ENCODE assay signal across 1 cellular context in the genomic region with DNA sequence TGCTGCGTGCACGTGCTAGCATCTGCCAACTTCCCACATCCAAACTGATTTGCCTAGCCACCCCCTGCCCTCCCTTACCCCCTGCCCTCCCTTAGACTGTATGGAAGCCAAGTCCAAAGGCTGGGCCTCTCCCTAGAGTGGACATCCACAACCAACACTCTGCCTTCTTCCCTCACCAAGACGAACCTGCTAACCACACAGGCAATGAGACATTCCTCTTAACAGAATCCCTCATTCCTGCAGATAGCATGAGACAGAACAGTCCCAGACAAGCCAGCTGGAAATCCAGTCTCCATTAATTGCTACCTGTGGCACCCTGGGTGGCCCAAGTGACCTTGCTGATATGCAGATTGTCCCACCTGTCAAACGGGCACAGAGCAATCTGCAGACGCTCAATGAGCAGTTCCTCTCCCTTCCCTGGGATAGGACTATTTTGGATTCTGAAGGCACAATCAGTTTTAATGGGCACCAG.
TF ChIP-seq lines count a peak whose summit lies in the region.

No MANE protein-coding gene starts in this region.

TF ChIP-seq in HepG2, 621 proteins besides CTCF, POLR2A, EP300 and RAD21 (continued from another document):
- TF ChIP-seq, protein P1, sequence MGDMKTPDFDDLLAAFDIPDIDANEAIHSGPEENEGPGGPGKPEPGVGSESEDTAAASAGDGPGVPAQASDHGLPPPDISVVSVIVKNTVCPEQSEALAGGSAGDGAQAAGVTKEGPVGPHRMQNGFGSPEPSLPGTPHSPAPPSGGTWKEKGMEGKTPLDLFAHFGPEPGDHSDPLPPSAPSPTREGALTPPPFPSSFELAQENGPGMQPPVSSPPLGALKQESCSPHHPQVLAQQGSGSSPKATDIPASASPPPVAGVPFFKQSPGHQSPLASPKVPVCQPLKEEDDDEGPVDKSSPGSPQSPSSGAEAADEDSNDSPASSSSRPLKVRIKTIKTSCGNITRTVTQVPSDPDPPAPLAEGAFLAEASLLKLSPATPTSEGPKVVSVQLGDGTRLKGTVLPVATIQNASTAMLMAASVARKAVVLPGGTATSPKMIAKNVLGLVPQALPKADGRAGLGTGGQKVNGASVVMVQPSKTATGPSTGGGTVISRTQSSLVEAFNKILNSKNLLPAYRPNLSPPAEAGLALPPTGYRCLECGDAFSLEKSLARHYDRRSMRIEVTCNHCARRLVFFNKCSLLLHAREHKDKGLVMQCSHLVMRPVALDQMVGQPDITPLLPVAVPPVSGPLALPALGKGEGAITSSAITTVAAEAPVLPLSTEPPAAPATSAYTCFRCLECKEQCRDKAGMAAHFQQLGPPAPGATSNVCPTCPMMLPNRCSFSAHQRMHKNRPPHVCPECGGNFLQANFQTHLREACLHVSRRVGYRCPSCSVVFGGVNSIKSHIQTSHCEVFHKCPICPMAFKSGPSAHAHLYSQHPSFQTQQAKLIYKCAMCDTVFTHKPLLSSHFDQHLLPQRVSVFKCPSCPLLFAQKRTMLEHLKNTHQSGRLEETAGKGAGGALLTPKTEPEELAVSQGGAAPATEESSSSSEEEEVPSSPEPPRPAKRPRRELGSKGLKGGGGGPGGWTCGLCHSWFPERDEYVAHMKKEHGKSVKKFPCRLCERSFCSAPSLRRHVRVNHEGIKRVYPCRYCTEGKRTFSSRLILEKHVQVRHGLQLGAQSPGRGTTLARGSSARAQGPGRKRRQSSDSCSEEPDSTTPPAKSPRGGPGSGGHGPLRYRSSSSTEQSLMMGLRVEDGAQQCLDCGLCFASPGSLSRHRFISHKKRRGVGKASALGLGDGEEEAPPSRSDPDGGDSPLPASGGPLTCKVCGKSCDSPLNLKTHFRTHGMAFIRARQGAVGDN (CRISPR knock-in tag; IDR thresholded peaks at IDR 0.05) = no peak
- no peak for TF ChIP-seq CENPT (CRISPR knock-in tag; IDR thresholded peaks at IDR 0.05; ENCODE audit: low read depth)
- no peak for TF ChIP-seq ZEB1 (IDR thresholded peaks at IDR 0.05; ENCODE audit: insufficient replicate concordance, low read depth)
- no peak for TF ChIP-seq SMC3 (IDR thresholded peaks at IDR 0.05; ENCODE audit: low read length)
- no peak for TF ChIP-seq CBFB (CRISPR knock-in tag; IDR thresholded peaks at IDR 0.05)
- TF ChIP-seq NR2F2 (IDR thresholded peaks at IDR 0.05; ENCODE audit: borderline replicate concordance, low read depth) = no peak
- TF ChIP-seq, protein P2, sequence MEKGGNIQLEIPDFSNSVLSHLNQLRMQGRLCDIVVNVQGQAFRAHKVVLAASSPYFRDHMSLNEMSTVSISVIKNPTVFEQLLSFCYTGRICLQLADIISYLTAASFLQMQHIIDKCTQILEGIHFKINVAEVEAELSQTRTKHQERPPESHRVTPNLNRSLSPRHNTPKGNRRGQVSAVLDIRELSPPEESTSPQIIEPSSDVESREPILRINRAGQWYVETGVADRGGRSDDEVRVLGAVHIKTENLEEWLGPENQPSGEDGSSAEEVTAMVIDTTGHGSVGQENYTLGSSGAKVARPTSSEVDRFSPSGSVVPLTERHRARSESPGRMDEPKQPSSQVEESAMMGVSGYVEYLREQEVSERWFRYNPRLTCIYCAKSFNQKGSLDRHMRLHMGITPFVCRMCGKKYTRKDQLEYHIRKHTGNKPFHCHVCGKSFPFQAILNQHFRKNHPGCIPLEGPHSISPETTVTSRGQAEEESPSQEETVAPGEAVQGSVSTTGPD (CRISPR knock-in tag; IDR thresholded peaks at IDR 0.05) = no peak
- TF ChIP-seq ZNF788 (CRISPR knock-in tag; IDR thresholded peaks at IDR 0.05; ENCODE audit: borderline replicate concordance) = no peak
- TF ChIP-seq ZNF263 (CRISPR knock-in tag; IDR thresholded peaks at IDR 0.05) = no peak
- TF ChIP-seq, protein P3, sequence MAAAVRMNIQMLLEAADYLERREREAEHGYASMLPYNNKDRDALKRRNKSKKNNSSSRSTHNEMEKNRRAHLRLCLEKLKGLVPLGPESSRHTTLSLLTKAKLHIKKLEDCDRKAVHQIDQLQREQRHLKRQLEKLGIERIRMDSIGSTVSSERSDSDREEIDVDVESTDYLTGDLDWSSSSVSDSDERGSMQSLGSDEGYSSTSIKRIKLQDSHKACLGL (CRISPR knock-in tag; IDR thresholded peaks at IDR 0.05) = no peak
- TF ChIP-seq, protein P4, sequence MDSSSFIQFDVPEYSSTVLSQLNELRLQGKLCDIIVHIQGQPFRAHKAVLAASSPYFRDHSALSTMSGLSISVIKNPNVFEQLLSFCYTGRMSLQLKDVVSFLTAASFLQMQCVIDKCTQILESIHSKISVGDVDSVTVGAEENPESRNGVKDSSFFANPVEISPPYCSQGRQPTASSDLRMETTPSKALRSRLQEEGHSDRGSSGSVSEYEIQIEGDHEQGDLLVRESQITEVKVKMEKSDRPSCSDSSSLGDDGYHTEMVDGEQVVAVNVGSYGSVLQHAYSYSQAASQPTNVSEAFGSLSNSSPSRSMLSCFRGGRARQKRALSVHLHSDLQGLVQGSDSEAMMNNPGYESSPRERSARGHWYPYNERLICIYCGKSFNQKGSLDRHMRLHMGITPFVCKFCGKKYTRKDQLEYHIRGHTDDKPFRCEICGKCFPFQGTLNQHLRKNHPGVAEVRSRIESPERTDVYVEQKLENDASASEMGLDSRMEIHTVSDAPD (CRISPR knock-in tag; IDR thresholded peaks at IDR 0.05) = no peak
